ENCODE assay signal across 28 cellular contexts in genomic region chr6:91580635-91581034, GRCh38.
"Had no signal": no experiment of that assay in that cellular context is flagged by ENCODE, and none has a peak within 500 bp of the region (broad histone marks: within the 10 kb centered on the region; RNA-seq: fewer than 3 reads in every experiment).

No MANE protein-coding gene starts in this region.

- FAIRE-seq: endothelial cell of umbilical vein, kidney had no signal

- H3K36me3 ChIP-seq: colonic mucosa, esophagus squamous epithelium, gastroesophageal sphincter, heart left ventricle, left lung, neural progenitor cell, right atrium auricular region, suprapubic skin, transverse colon, vagina had no signal

- H3K9me3 ChIP-seq: colonic mucosa, esophagus squamous epithelium, gastroesophageal sphincter, heart left ventricle, left lung, right atrium auricular region, suprapubic skin, transverse colon, vagina had no signal

- H3K4me3 ChIP-seq: colonic mucosa, esophagus squamous epithelium, gastroesophageal sphincter, heart left ventricle, hepatocyte, left lung, neural progenitor cell, right atrium auricular region, smooth muscle cell, suprapubic skin, transverse colon, vagina had no signal

- ATAC-seq: gastroesophageal sphincter; heart left ventricle; left cardiac atrium; left lung; naive thymus-derived CD4-positive, alpha-beta T cell; sciatic nerve; stimulated activated naive CD8-positive, alpha-beta T cell treated with anti-CD3 and anti-CD28 coated beads, Interleukin-15, amount 100 ng/mL, for 72 hours had no signal

- H3K4me1 ChIP-seq: colonic mucosa, esophagus squamous epithelium, gastroesophageal sphincter, heart left ventricle, left lung, neural progenitor cell, parathyroid adenoma, right atrium auricular region, suprapubic skin, transverse colon, vagina had no signal

- H3K27me3 ChIP-seq: colonic mucosa, esophagus squamous epithelium, gastroesophageal sphincter, heart left ventricle, hepatocyte, left lung, neural progenitor cell, right atrium auricular region, suprapubic skin, transverse colon, vagina had no signal

- H3K27ac ChIP-seq: colonic mucosa, esophagus squamous epithelium, gastroesophageal sphincter, heart left ventricle, hepatocyte, left lung, neural progenitor cell, parathyroid adenoma, right atrium auricular region, suprapubic skin, transverse colon, vagina had no signal

- DNase-seq: colonic mucosa; effector CD8-positive, alpha-beta T cell; erythroblast; esophagus squamous epithelium; heart left ventricle; kidney; left cardiac atrium; left lung; mesendoderm; midbrain; naive thymus-derived CD4-positive, alpha-beta T cell; stimulated activated CD4-positive, alpha-beta T cell treated with anti-CD3 and anti-CD28 coated beads, Interleukin-12 subunit alpha, Interleukin-12 subunit beta, amount 100 ng/mL, for 4 hours; stimulated activated CD4-positive, alpha-beta T cell treated with anti-CD3 and anti-CD28 coated beads, Interleukin-1b, Interleukin-23, amount 100 ng/mL, for 48 hours; stimulated activated CD4-positive, alpha-beta T cell treated with anti-CD3 and anti-CD28 coated beads, Interleukin-4, amount 100 ng/mL, for 1 hour; stimulated activated CD8-positive, alpha-beta memory T cell treated with anti-CD3 and anti-CD28 coated beads, Interleukin-4, amount 100 ng/mL, for 48 hours; stimulated activated naive CD4-positive, alpha-beta T cell; stimulated activated naive CD8-positive, alpha-beta T cell treated with anti-CD3 and anti-CD28 coated beads, Interleukin-15, amount 100 ng/mL, for 72 hours; transverse colon had no signal
